ENCODE assay signal across 9 cellular contexts in the genomic region with DNA sequence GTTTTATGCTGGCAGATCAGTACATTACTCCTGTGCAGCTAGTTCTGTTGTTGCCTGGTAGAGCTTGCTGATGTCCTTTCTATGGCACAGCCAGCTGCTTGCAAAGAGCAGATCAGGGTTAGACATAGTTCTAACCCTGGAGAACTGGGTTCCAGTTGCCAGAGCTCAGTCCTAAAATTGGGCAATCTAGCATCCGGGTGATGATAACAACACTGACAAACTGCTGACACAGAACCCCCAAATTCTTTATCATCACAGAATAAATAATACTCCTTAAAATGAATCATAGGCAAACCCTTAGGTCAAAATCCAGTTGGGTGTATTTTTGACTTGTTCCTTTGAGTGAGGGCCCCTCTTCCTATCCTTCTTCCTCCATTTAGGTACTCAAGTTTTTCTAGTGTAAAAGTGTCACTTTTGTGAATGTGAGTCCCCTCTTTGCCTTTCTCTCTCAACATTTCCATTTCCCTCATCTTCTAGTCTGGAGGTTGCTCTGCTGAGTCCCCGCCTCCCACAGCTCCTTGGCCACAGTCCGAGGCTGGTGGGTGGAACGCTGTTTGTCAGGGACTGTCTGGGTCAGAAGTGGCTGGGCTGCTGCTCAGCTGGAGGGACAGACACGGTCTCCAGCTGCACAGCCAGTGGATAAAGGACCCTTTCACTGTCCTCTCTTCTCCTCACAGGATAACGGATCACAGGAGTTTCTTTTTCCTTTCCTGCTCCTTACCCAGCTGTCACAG.
A peak's percentile ranks its signal among the peaks of the same experiment; 100 is the strongest.
DNase-seq lines count a peak whose midpoint lies in the region; ATAC-seq and TF ChIP-seq lines count a peak whose summit lies in the region.
"Had no signal": no experiment of that assay in that cellular context is flagged by ENCODE, and none has a peak within 500 bp of the region (broad histone marks: within the 10 kb centered on the region; RNA-seq: fewer than 3 reads in every experiment).

No MANE protein-coding gene starts in this region.

- H3K4me3 ChIP-seq in ovary, result no peak overlapping the region
- H3K4me3 ChIP-seq: BLaER1 treated with 17β-estradiol and CSF1 and Interleukin-3, amounts not matched to agents 10 nM and 100 nM had no signal

- peak; percentile 98 for ATAC-seq in Right ventricle myocardium inferior

- peaks cover 2% of the 10 kb centered on the region for H3K27me3 Mint-ChIP-seq in activated T-helper 1 cell treated with anti-CD3 and anti-CD28 coated beads, Interleukin-12 subunit alpha, Interleukin-12 subunit beta, Interleukin-2, Interleukin-4 antibody, amounts not matched to agents 30 ng/mL and 10 ng/mL and 1 ng/mL, durations not matched to agents 14 hours and 24 hours and 36 hours (ENCODE audit: insufficient read depth)

- H3K4me1 Mint-ChIP-seq in activated T-helper 1 cell treated with anti-CD3 and anti-CD28 coated beads, Interleukin-12 subunit alpha, Interleukin-12 subunit beta, Interleukin-2, Interleukin-4 antibody, amounts not matched to agents 30 ng/mL and 10 ng/mL and 1 ng/mL, durations not matched to agents 14 hours and 24 hours and 36 hours (ENCODE audit: low read depth), result peaks cover 7% of the 10 kb centered on the region

- 3 to 4% (median 4%) methylated on average over 6 of the region's 6 CpGs for WGBS in ovary, 3 donors

- TF ChIP-seq EP300 in ovary (IDR thresholded peaks at IDR 0.05), result no peak

- H3K27me3 ChIP-seq in ovary, result no peaks in the 10 kb centered on the region
- H3K27me3 ChIP-seq: BLaER1 treated with 17β-estradiol and CSF1 and Interleukin-3, amounts not matched to agents 10 nM and 100 nM had no signal

- no peaks in the 10 kb centered on the region for H3K36me3 ChIP-seq in ovary
- H3K36me3 ChIP-seq: BLaER1 treated with 17β-estradiol and CSF1 and Interleukin-3, amounts not matched to agents 10 nM and 100 nM had no signal

- TF ChIP-seq CTCF in ovary (IDR thresholded peaks at IDR 0.05), result no peak

- H3K4me3 Mint-ChIP-seq in activated T-helper 1 cell treated with anti-CD3 and anti-CD28 coated beads, Interleukin-12 subunit alpha, Interleukin-12 subunit beta, Interleukin-2, Interleukin-4 antibody, amounts not matched to agents 30 ng/mL and 10 ng/mL and 1 ng/mL, durations not matched to agents 14 hours and 24 hours and 36 hours, result no peak overlapping the region

- no peak for TF ChIP-seq POLR2A in ovary (IDR thresholded peaks at IDR 0.05)

- H3K27ac Mint-ChIP-seq in activated T-helper 1 cell treated with anti-CD3 and anti-CD28 coated beads, Interleukin-12 subunit alpha, Interleukin-12 subunit beta, Interleukin-2, Interleukin-4 antibody, amounts not matched to agents 30 ng/mL and 10 ng/mL and 1 ng/mL, durations not matched to agents 14 hours and 24 hours and 36 hours, result peak overlapping the region; percentile 48

- intact Hi-C loops in activated T-helper 1 cell treated with anti-CD3 and anti-CD28 coated beads, Interleukin-12 subunit alpha, Interleukin-12 subunit beta, Interleukin-2, Interleukin-4 antibody, amounts not matched to agents 30 ng/mL and 10 ng/mL and 1 ng/mL, durations not matched to agents 14 hours and 24 hours and 36 hours (cut with micrococcal nuclease), result loop anchor here (10.0 kb wide), 1 partner anchor 279 kb away; no protein-coding TSS in a partner anchor
- intact Hi-C loops in Right ventricle myocardium inferior (cut with DNase I) (no loop called here), ovary (cut with DNase I) (no loop called here)

- H3K36me3 Mint-ChIP-seq in activated T-helper 1 cell treated with anti-CD3 and anti-CD28 coated beads, Interleukin-12 subunit alpha, Interleukin-12 subunit beta, Interleukin-2, Interleukin-4 antibody, amounts not matched to agents 30 ng/mL and 10 ng/mL and 1 ng/mL, durations not matched to agents 14 hours and 24 hours and 36 hours (ENCODE audit: low read depth), result no peaks in the 10 kb centered on the region

- peak; percentile 61 for DNase-seq in CD1c-positive myeloid dendritic cell (ENCODE audit: extremely low spot score)
- no peak for DNase-seq in activated T-helper 1 cell treated with anti-CD3 and anti-CD28 coated beads, Interleukin-12 subunit alpha, Interleukin-12 subunit beta, Interleukin-2, Interleukin-4 antibody, amounts not matched to agents 30 ng/mL and 10 ng/mL and 1 ng/mL, durations not matched to agents 14 hours and 24 hours and 36 hours (ENCODE audit: low spot score)
- peak; percentile 90 for DNase-seq in Right ventricle myocardium inferior (ENCODE audit: missing footprints)
- peak; percentile 28 to 64 (median 46) for DNase-seq in ovary
- no peak for DNase-seq in KG1 (lab: John Stamatoyannopoulos, UW)
- no peak for DNase-seq in UCSD-AML1 (lab: John Stamatoyannopoulos, UW; ENCODE audit: unreplicated experiment)
- no peak for DNase-seq in activated CD4-positive, alpha-beta T cell treated with anti-CD3 and anti-CD28 coated beads for 4 hours
- DNase-seq in DMS114 treated with DMSO at 0.1 percent for 48 hours (lab: John Stamatoyannopoulos, UW; ENCODE audit: unreplicated experiment), result no peak

- no peaks in the 10 kb centered on the region for H3K9me3 ChIP-seq in ovary

- no peak overlapping the region for H3K27ac ChIP-seq in ovary

- peaks cover 8% of the 10 kb centered on the region for H3K4me1 ChIP-seq in ovary (ENCODE audit: insufficient read depth)

- peaks cover 6% of the 10 kb centered on the region for H3K9me3 Mint-ChIP-seq in activated T-helper 1 cell treated with anti-CD3 and anti-CD28 coated beads, Interleukin-12 subunit alpha, Interleukin-12 subunit beta, Interleukin-2, Interleukin-4 antibody, amounts not matched to agents 30 ng/mL and 10 ng/mL and 1 ng/mL, durations not matched to agents 14 hours and 24 hours and 36 hours

Comparison
In these comparisons a context has a peak if more than half of its experiments do, and no peak if none do; other contexts are left out.
1. DNase-seq: peak in CD1c-positive myeloid dendritic cell (single experiment), Right ventricle myocardium inferior (single experiment) and ovary (5 of 5); none in activated T-helper 1 cell treated with anti-CD3 and anti-CD28 coated beads, Interleukin-12 subunit alpha, Interleukin-12 subunit beta, Interleukin-2, Interleukin-4 antibody, amounts not matched to agents 30 ng/mL and 10 ng/mL and 1 ng/mL, durations not matched to agents 14 hours and 24 hours and 36 hours (single experiment), KG1 (single experiment), UCSD-AML1 (single experiment), activated CD4-positive, alpha-beta T cell treated with anti-CD3 and anti-CD28 coated beads for 4 hours (0 of 2) and DMS114 treated with DMSO at 0.1 percent for 48 hours (single experiment).